18 cellular contexts compared by ENCODE assay signal in the genomic region with DNA sequence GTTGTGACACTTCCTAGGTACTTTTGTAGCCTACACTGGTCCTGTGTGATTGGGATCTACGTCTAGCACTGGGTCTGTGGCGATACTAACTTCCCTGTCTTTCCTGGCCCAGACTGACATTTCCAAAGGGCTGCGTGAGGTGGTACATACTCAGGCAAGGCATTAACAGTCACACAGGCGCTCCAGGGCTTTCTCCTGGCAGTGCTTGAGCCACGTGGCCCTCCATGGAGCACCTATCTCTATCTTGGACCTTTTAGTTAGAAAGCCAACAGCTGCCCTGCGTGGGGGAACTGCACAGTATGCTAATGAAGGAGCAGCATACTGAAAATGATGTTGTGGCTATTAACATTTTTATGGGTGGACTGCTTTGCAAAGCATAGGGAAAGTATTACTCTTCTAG.
"Had no signal": no experiment of that assay in that cellular context is flagged by ENCODE, and none has a peak within 500 bp of the region (broad histone marks: within the 10 kb centered on the region; RNA-seq: fewer than 3 reads in every experiment).

No MANE protein-coding gene starts in this region.

- H3K36me3 Mint-ChIP-seq: activated naive CD4-positive, alpha-beta T cell treated with anti-CD3 and anti-CD28 coated beads, Interleukin-2, amount 10 ng/mL, durations not matched to agents 7 days and 5 days had no signal

- H3K4me1 ChIP-seq: adrenal gland, breast epithelium had no signal

- H3K9me3 Mint-ChIP-seq: activated T-helper 2 cell treated with anti-CD3 and anti-CD28 coated beads, Interferon-gamma antibody, Interleukin-2, Interleukin-4, amounts not matched to agents 10 μg/mL and 5 μg/mL and 100 μg/mL, durations not matched to agents 14 hours and 24 hours and 36 hours had no signal

- H3K27me3 Mint-ChIP-seq: activated CD8-positive, alpha-beta T cell treated with anti-CD3 and anti-CD28 coated beads for 36 hours; activated naive CD4-positive, alpha-beta T cell treated with anti-CD3 and anti-CD28 coated beads, Interleukin-2, amount 10 ng/mL, durations not matched to agents 7 days and 5 days; activated naive CD8-positive, alpha-beta T cell treated with anti-CD3 and anti-CD28 coated beads for 36 hours had no signal

- H3K4me3 Mint-ChIP-seq: activated CD8-positive, alpha-beta T cell treated with anti-CD3 and anti-CD28 coated beads for 36 hours; activated naive CD4-positive, alpha-beta T cell treated with anti-CD3 and anti-CD28 coated beads, Interleukin-2, amount 10 ng/mL, durations not matched to agents 7 days and 5 days; activated naive CD8-positive, alpha-beta T cell treated with anti-CD3 and anti-CD28 coated beads for 36 hours; activated T-cell treated with anti-CD3 and anti-CD28 coated beads, Interleukin-2, amount 50 U/mL, for 72 hours; T-helper 1 cell treated with Interleukin-12 subunit alpha and Interleukin-12 subunit beta and Interleukin-4 antibody, amounts not matched to agents 30 μg/mL and 1 μg/mL, for 36 hours had no signal

- ATAC-seq: activated CD4-positive, CD25-positive, alpha-beta regulatory T cell treated with anti-CD3 and anti-CD28 coated beads, Interleukin-2, amount 50 U/mL, for 24 hours; activated CD8-positive, alpha-beta T cell treated with anti-CD3 and anti-CD28 coated beads for 36 hours; activated T-cell treated with anti-CD3 and anti-CD28 coated beads, Interleukin-2, amount 50 U/mL, for 72 hours; PC-3 had no signal

- H3K4me3 ChIP-seq: adrenal gland, breast epithelium, MG63 had no signal

- H3K9me3 ChIP-seq: adrenal gland, breast epithelium, MG63 had no signal

- H3K27ac Mint-ChIP-seq: activated CD8-positive, alpha-beta T cell treated with anti-CD3 and anti-CD28 coated beads for 36 hours; activated naive CD4-positive, alpha-beta T cell treated with anti-CD3 and anti-CD28 coated beads, Interleukin-2, amount 10 ng/mL, durations not matched to agents 7 days and 5 days; activated naive CD8-positive, alpha-beta T cell treated with anti-CD3 and anti-CD28 coated beads for 36 hours; activated T-cell treated with anti-CD3 and anti-CD28 coated beads, Interleukin-2, amount 50 U/mL, for 72 hours; activated T-helper 2 cell treated with anti-CD3 and anti-CD28 coated beads, Interferon-gamma antibody, Interleukin-2, Interleukin-4, amounts not matched to agents 10 μg/mL and 5 μg/mL and 100 μg/mL, durations not matched to agents 14 hours and 24 hours and 36 hours; T-helper 1 cell treated with Interleukin-12 subunit alpha and Interleukin-12 subunit beta and Interleukin-4 antibody, amounts not matched to agents 30 μg/mL and 1 μg/mL, for 36 hours had no signal

- H3K4me1 Mint-ChIP-seq: activated naive CD4-positive, alpha-beta T cell treated with anti-CD3 and anti-CD28 coated beads, Interleukin-2, amount 10 ng/mL, durations not matched to agents 7 days and 5 days; activated naive CD8-positive, alpha-beta T cell treated with anti-CD3 and anti-CD28 coated beads for 36 hours had no signal

- H3K27ac ChIP-seq: adrenal gland, breast epithelium had no signal

- H3K27me3 ChIP-seq: adrenal gland, breast epithelium had no signal

- DNase-seq: activated CD4-positive, alpha-beta T cell treated with anti-CD3 and anti-CD28 coated beads for 4 hours; activated CD8-positive, alpha-beta memory T cell treated with anti-CD3 and anti-CD28 coated beads, Interleukin-2, amount 50 U/mL, for 4 hours; activated CD8-positive, alpha-beta T cell treated with anti-CD3 and anti-CD28 coated beads for 36 hours; activated gamma-delta T cell treated with Interleukin-2 at 50 U/mL for 16 hours; activated naive CD4-positive, alpha-beta T cell treated with anti-CD3 and anti-CD28 coated beads, Interleukin-2, amount 10 ng/mL, durations not matched to agents 7 days and 5 days; activated naive CD8-positive, alpha-beta T cell treated with anti-CD3 and anti-CD28 coated beads for 36 hours; activated T-cell treated with anti-CD3 and anti-CD28 coated beads, Interleukin-2, amount 50 U/mL, for 72 hours; MV-4-11; NCI-H1417 treated with DMSO at 0.1 percent for 48 hours; NCI-H187; PC-3; SIG-M5 had no signal

- H3K36me3 ChIP-seq: adrenal gland, breast epithelium, MG63 had no signal
